ENCODE assay signal across 11 cellular contexts in the genomic region with DNA sequence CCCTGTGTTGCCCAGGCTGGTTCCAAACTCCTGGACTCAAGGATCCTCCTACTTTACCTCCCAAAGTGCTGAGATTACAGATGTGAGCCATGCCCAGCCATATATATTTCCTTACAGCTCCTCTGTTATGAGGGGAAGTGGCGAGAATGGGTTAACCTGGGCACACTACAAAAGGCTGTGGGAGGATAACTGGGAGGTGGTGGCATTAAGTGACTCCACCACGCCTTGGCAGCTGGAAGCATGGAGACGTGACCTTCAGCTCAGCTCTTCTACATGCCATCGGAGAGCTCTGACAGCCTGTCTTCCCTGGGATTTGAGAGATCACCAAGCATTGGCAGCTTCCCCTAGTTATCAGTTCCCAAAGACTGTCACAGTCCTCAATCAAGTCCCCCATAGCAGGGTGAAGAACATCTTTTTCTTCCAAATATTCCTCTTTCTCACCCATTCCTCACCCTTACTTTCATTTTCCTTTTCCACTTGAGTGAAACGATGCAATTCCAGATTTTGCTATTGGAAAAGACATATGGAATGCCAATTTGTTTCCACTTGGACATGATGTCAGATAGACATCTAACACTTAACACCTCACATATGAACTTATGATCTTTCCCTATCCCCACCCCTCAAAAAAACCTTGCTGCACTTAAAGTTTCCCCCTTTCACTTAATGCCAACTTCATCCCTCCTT. TPM values are rescaled to one million over a fixed set of nuclear protein-coding genes. Genes with fewer than 3 reads are reported as not detected.
DNase-seq lines count a peak whose midpoint lies in the region; ATAC-seq lines count a peak whose summit lies in the region.
"Had no signal": no experiment of that assay in that cellular context is flagged by ENCODE, and none has a peak within 500 bp of the region (broad histone marks: within the 10 kb centered on the region; RNA-seq: fewer than 3 reads in every experiment).

No MANE protein-coding gene starts in this region.

- DNase-seq in NCI-H2196 (lab: John Stamatoyannopoulos, UW; ENCODE audit: unreplicated experiment) = peak; percentile 28
- no peak for DNase-seq in NCI-H2196 treated with DMSO at 0.1 percent for 48 hours (lab: John Stamatoyannopoulos, UW; ENCODE audit: unreplicated experiment)
- peak; percentile 8 for DNase-seq in UCSD-AML1 (lab: John Stamatoyannopoulos, UW; ENCODE audit: unreplicated experiment)
- peak; percentile 29 for DNase-seq in left cardiac atrium
- DNase-seq: activated B cell treated with CpG ODN at 0.5 μM for 24 hours; activated naive CD4-positive, alpha-beta T cell treated with anti-CD3 and anti-CD28 coated beads, Interleukin-2, amount 50 U/mL, for 16 hours; stimulated activated CD4-positive, alpha-beta T cell treated with anti-CD3 and anti-CD28 coated beads, Interleukin-2, amount 100 ng/mL, for 24 hours had no signal

- H3K27me3 ChIP-seq in stomach smooth muscle (ENCODE audit: control insufficient read depth in 1 of 2, insufficient read depth in 2 of 2, low read length in 2 of 2) = no peaks in the 10 kb centered on the region

- no peaks in the 10 kb centered on the region for H3K36me3 ChIP-seq in stomach smooth muscle (ENCODE audit: control insufficient read depth in 2 of 2, insufficient read depth in 2 of 2, low read length in 2 of 2)

- intact Hi-C loops in left cardiac atrium (cut with DNase I) = loop anchor here in 1 of 2 donors (5.0 kb wide), 1 partner anchor 34 kb away; no protein-coding TSS in a partner anchor

- peak overlapping the region; percentile 27 to 59 for H3K4me3 ChIP-seq in stomach smooth muscle (ENCODE audit: low read length in 2 of 2)

- peaks cover 10% of the 10 kb centered on the region for H3K4me1 ChIP-seq in stomach smooth muscle (ENCODE audit: control insufficient read depth, insufficient read depth, low read length)

- ATAC-seq in left cardiac atrium = peak; percentile 58 to 70
- ATAC-seq in GM21381 (IDR thresholded peaks at IDR 0.05; ENCODE audit: unreplicated experiment) = no peak
- no peak for ATAC-seq in GM21723 (IDR thresholded peaks at IDR 0.05; ENCODE audit: unreplicated experiment)
- no peak for ATAC-seq in GM19035 (IDR thresholded peaks at IDR 0.05; ENCODE audit: unreplicated experiment)

- peak overlapping the region in 1 of 2 donors; percentile 37 for H3K9ac ChIP-seq in stomach smooth muscle (ENCODE audit: low read length in 2 of 2)

- no peaks in the 10 kb centered on the region for H3K9me3 ChIP-seq in stomach smooth muscle (ENCODE audit: control insufficient read depth in 2 of 2, low read length in 2 of 2)

- H3K27ac ChIP-seq in stomach smooth muscle (ENCODE audit: low read length) = no peak overlapping the region

RNA-seq across cellular contexts. Expression of gene PHLDA1, which starts 48.5 kb away (rescaled TPM):
- total RNA-seq in left cardiac atrium = 10 to 100 TPM in 1 of 2 donors, 1 to 10 TPM in 1; 9.4 to 15.5 TPM

Comparison
In these comparisons a context has a peak if more than half of its experiments do, and no peak if none do; other contexts are left out.
1. ATAC-seq: peak in left cardiac atrium (2 of 2); none in GM21381 (single experiment), GM21723 (single experiment) and GM19035 (single experiment).